In the genomic region with DNA sequence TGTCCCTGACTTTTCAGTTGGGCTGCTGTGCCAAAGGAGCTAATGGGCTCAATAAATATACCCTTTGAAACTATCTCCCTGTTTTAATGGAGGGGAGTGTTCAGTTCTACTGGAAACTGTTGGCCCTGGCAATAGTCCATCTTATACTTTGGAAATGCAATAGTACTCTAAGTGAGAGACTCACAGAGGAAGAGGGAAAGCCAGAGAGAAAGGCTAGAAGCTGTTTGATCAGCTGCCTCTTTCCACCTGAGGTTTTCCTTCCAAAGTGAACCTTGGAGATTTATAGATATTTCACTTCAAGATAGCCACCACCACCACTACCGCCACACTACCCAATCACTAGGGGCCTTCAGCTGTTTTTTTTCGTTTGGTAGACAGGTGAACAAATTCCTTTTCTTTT, we compare ENCODE assay signal across 1 cellular context.
TF ChIP-seq lines count a peak whose summit lies in the region.

No MANE protein-coding gene starts in this region.

TF ChIP-seq in K562, 482 proteins besides CTCF, POLR2A, EP300 and RAD21 (continued from another document):
- TF ChIP-seq, protein P1, sequence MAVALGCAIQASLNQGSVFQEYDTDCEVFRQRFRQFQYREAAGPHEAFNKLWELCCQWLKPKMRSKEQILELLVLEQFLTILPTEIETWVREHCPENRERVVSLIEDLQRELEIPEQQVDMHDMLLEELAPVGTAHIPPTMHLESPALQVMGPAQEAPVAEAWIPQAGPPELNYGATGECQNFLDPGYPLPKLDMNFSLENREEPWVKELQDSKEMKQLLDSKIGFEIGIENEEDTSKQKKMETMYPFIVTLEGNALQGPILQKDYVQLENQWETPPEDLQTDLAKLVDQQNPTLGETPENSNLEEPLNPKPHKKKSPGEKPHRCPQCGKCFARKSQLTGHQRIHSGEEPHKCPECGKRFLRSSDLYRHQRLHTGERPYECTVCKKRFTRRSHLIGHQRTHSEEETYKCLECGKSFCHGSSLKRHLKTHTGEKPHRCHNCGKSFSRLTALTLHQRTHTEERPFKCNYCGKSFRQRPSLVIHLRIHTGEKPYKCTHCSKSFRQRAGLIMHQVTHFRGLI (CRISPR knock-in tag; IDR thresholded peaks at IDR 0.05) = no peak
- TF ChIP-seq, protein P2, sequence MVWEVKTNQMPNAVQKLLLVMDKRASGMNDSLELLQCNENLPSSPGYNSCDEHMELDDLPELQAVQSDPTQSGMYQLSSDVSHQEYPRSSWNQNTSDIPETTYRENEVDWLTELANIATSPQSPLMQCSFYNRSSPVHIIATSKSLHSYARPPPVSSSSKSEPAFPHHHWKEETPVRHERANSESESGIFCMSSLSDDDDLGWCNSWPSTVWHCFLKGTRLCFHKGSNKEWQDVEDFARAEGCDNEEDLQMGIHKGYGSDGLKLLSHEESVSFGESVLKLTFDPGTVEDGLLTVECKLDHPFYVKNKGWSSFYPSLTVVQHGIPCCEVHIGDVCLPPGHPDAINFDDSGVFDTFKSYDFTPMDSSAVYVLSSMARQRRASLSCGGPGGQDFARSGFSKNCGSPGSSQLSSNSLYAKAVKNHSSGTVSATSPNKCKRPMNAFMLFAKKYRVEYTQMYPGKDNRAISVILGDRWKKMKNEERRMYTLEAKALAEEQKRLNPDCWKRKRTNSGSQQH (CRISPR knock-in tag; IDR thresholded peaks at IDR 0.05) = no peak
- TF ChIP-seq PTTG1 (tag; IDR thresholded peaks at IDR 0.05; ENCODE audit: low read depth) (no peak), HNRNPUL1 (IDR thresholded peaks at IDR 0.05; ENCODE audit: low read length) (no peak), TCF3 (CRISPR knock-in tag; IDR thresholded peaks at IDR 0.05) (no peak), ZNF766 (CRISPR knock-in tag; conservative IDR thresholded peaks at IDR 0.05) (no peak)
- TF ChIP-seq, protein P3, sequence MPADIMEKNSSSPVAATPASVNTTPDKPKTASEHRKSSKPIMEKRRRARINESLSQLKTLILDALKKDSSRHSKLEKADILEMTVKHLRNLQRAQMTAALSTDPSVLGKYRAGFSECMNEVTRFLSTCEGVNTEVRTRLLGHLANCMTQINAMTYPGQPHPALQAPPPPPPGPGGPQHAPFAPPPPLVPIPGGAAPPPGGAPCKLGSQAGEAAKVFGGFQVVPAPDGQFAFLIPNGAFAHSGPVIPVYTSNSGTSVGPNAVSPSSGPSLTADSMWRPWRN (IDR thresholded peaks at IDR 0.05; ENCODE audit: low read depth) = no peak
